8 cellular contexts compared by ENCODE assay signal in genomic region chr2:201116115-201116958, GRCh38.
DNase-seq lines count a peak whose midpoint lies in the region; ATAC-seq lines count a peak whose summit lies in the region.

Gene CFLAR, plus strand, starts transcription at chr2:201116164. Its CDS starts 13,702 bp downstream, at chr2:201129866.

- ATAC-seq in HG03039 (IDR thresholded peaks at IDR 0.05; ENCODE audit: unreplicated experiment) = peak; percentile 28
- ATAC-seq in activated CD4-positive, CD25-positive, alpha-beta regulatory T cell treated with anti-CD3 and anti-CD28 coated beads, Interleukin-2, amount 50 U/mL, for 24 hours = peak; percentile 31 to 36

- peak; percentile 92 for DNase-seq in NK-92 treated with Interleukin-12 subunit alpha and Interleukin-12 subunit beta, amount 100 ng/mL, for 24 hours (lab: John Stamatoyannopoulos, UW)
- DNase-seq in NK-92 (lab: John Stamatoyannopoulos, UW; ENCODE audit: unreplicated experiment) = no peak
- peak; percentile 66 for DNase-seq in NCI-H2196 (lab: John Stamatoyannopoulos, UW; ENCODE audit: unreplicated experiment)
- DNase-seq in cerebellar cortex (ENCODE audit: low spot score) = peak; percentile 81
- DNase-seq in kidney glomerular epithelial cell (lab: John Stamatoyannopoulos, UW) = peak; percentile 78
- DNase-seq in stimulated activated CD4-positive, alpha-beta T cell treated with anti-CD3 and anti-CD28 coated beads, Interleukin-15, amount 100 ng/mL, for 48 hours (ENCODE audit: low read depth in 2 of 2) = peak; percentile 70 to 73
